In genomic region chr12:120733574-120733973, GRCh38 we compare ENCODE assay signal across 31 cellular contexts.
"Had no signal": no experiment of that assay in that cellular context is flagged by ENCODE, and none has a peak within 500 bp of the region (broad histone marks: within the 10 kb centered on the region; RNA-seq: fewer than 3 reads in every experiment).

No MANE protein-coding gene starts in this region.

- H3K4me1 ChIP-seq: left lung, lower lobe of right lung, pancreas, prostate gland, sigmoid colon, testis, thyroid gland, upper lobe of left lung, vagina had no signal

- FAIRE-seq: islet of Langerhans, kidney, pancreas, small intestine had no signal

- H3K4me3 Mint-ChIP-seq: immature natural killer cell; naive thymus-derived CD8-positive, alpha-beta T cell; nephron; neural crest cell; stimulated activated memory B cell treated with anti-CD40 and anti-IgM and Interleukin-4, amounts not matched to agents 10 μg/mL and 1 μg/mL and 100 μg/mL, for 72 hours; stimulated activated naive CD8-positive, alpha-beta T cell treated with anti-CD3 and anti-CD28 coated beads, Interleukin-15, amount 100 ng/mL, for 72 hours had no signal

- H3K27me3 Mint-ChIP-seq: naive thymus-derived CD8-positive, alpha-beta T cell; stimulated activated memory B cell treated with anti-CD40 and anti-IgM and Interleukin-4, amounts not matched to agents 10 μg/mL and 1 μg/mL and 100 μg/mL, for 72 hours; stimulated activated naive CD8-positive, alpha-beta T cell treated with anti-CD3 and anti-CD28 coated beads, Interleukin-15, amount 100 ng/mL, for 72 hours had no signal

- H3K27me3 ChIP-seq: left lung, pancreas, sigmoid colon, testis, thyroid gland, transverse colon, upper lobe of left lung, vagina had no signal

- H3K27ac ChIP-seq: left lung, lower lobe of right lung, pancreas, prostate gland, sigmoid colon, testis, thyroid gland, transverse colon, upper lobe of left lung, vagina had no signal

- H3K4me3 ChIP-seq: left lung, lower lobe of right lung, pancreas, prostate gland, sigmoid colon, testis, thyroid gland, transverse colon, upper lobe of left lung, vagina had no signal

- H3K9me3 Mint-ChIP-seq: immature natural killer cell; naive thymus-derived CD8-positive, alpha-beta T cell; nephron; neural crest cell; stimulated activated memory B cell treated with anti-CD40 and anti-IgM and Interleukin-4, amounts not matched to agents 10 μg/mL and 1 μg/mL and 100 μg/mL, for 72 hours; stimulated activated naive CD8-positive, alpha-beta T cell treated with anti-CD3 and anti-CD28 coated beads, Interleukin-15, amount 100 ng/mL, for 72 hours had no signal

- H3K4me1 Mint-ChIP-seq: nephron; neural crest cell; stimulated activated memory B cell treated with anti-CD40 and anti-IgM and Interleukin-4, amounts not matched to agents 10 μg/mL and 1 μg/mL and 100 μg/mL, for 72 hours; stimulated activated naive CD8-positive, alpha-beta T cell treated with anti-CD3 and anti-CD28 coated beads, Interleukin-15, amount 100 ng/mL, for 72 hours had no signal

- DNase-seq: hypothalamus; immature natural killer cell; kidney; left colon; left lung; lower lobe of right lung; mammary epithelial cell; mesenchymal stem cell; naive thymus-derived CD8-positive, alpha-beta T cell; nucleus accumbens; pancreas; retina; right cardiac atrium; sigmoid colon; small intestine; stimulated activated CD4-positive, alpha-beta T cell treated with anti-CD3 and anti-CD28 coated beads, Interleukin-1b, Interleukin-23, amount 100 ng/mL, for 48 hours; stimulated activated CD4-positive, alpha-beta T cell treated with anti-CD3 and anti-CD28 coated beads, Interleukin-2, amount 100 ng/mL, for 48 hours; stimulated activated CD4-positive, alpha-beta T cell treated with anti-CD3 and anti-CD28 coated beads, Interleukin-4, amount 100 ng/mL, for 4 hours; stimulated activated CD8-positive, alpha-beta memory T cell treated with anti-CD3 and anti-CD28 coated beads, Interleukin-4, amount 100 ng/mL, for 48 hours; stimulated activated naive CD4-positive, alpha-beta T cell treated with Interleukin-2 at 50 U/mL for 16 hours; stimulated activated naive CD8-positive, alpha-beta T cell treated with anti-CD3 and anti-CD28 coated beads, Interleukin-15, amount 100 ng/mL, for 72 hours; testis; thyroid gland; transverse colon; upper lobe of left lung had no signal

- H3K9me3 ChIP-seq: left lung, lower lobe of right lung, pancreas, prostate gland, sigmoid colon, testis, thyroid gland, transverse colon, upper lobe of left lung, vagina had no signal

- ATAC-seq: left colon; left lung; lower lobe of right lung; naive thymus-derived CD8-positive, alpha-beta T cell; pancreas; right cardiac atrium; stimulated activated memory B cell treated with anti-CD40 and anti-IgM and Interleukin-4, amounts not matched to agents 10 μg/mL and 1 μg/mL and 100 μg/mL, for 72 hours; stimulated activated naive CD8-positive, alpha-beta T cell treated with anti-CD3 and anti-CD28 coated beads, Interleukin-15, amount 100 ng/mL, for 72 hours had no signal

- H3K36me3 ChIP-seq: prostate gland had no signal
